In genomic region chr9:96140401-96141180, GRCh38 we compare ENCODE assay signal across 11 cellular contexts.
DNase-seq lines count a peak whose midpoint lies in the region; ATAC-seq and TF ChIP-seq lines count a peak whose summit lies in the region.
"Had no signal": no experiment of that assay in that cellular context is flagged by ENCODE, and none has a peak within 500 bp of the region (broad histone marks: within the 10 kb centered on the region; RNA-seq: fewer than 3 reads in every experiment).

No MANE protein-coding gene starts in this region.

- no peaks in the 10 kb centered on the region for H3K36me3 ChIP-seq in H7 (replicated peaks; ENCODE audit: control insufficient read depth, insufficient read depth, low read length)
- no peaks in the 10 kb centered on the region for H3K36me3 ChIP-seq in adipocyte (ENCODE audit: control insufficient read depth, insufficient read depth, low read length, severe bottlenecking)
- H3K36me3 ChIP-seq in gastrocnemius medialis: no peaks in the 10 kb centered on the region

- intact Hi-C loops in gastrocnemius medialis (cut with DNase I; ENCODE audit: low total_unique reads): no loop called here

- H3K4me1 ChIP-seq in adipocyte (ENCODE audit: control insufficient read depth, insufficient read depth, low read length) (peaks cover 44% of the 10 kb centered on the region), gastrocnemius medialis (no peaks in the 10 kb centered on the region)

- peak; percentile 72 for DNase-seq in H7
- DNase-seq in adipocyte (ENCODE audit: low read depth): peak; percentile 37
- peak; percentile 50 for DNase-seq in iPS-NIHi7 (ENCODE audit: extremely low spot score)
- peak in 21 of 49 donors; percentile 7 to 68 (median 34) for DNase-seq in substantia nigra (lab: John Stamatoyannopoulos, UW)
- no peak for DNase-seq in stimulated activated CD4-positive, alpha-beta T cell treated with anti-CD3 and anti-CD28 coated beads, Interleukin-12 subunit alpha, Interleukin-12 subunit beta, amount 100 ng/mL, for 4 hours
- DNase-seq in gastrocnemius medialis: no peak
- DNase-seq in SK-N-DZ (ENCODE audit: low spot score): no peak
- DNase-seq: activated CD4-positive, alpha-beta T cell treated with anti-CD3 and anti-CD28 coated beads for 4 hours; activated effector memory CD4-positive, alpha-beta T cell treated with Interleukin-2 at 50 U/mL for 16 hours; trophoblast cell had no signal

- H3K9ac ChIP-seq in adipocyte (ENCODE audit: low read length): no peak overlapping the region

- peak overlapping the region; percentile 56 for H3K27ac ChIP-seq in substantia nigra (ENCODE audit: low read depth, low read length, poor library complexity, severe bottlenecking)
- H3K27ac ChIP-seq in gastrocnemius medialis: no peak overlapping the region

- H3K4me3 ChIP-seq in H7 (ENCODE audit: insufficient read depth, low read depth, low read length) (no peak overlapping the region), adipocyte (ENCODE audit: low read length) (no peak overlapping the region), gastrocnemius medialis (no peak overlapping the region)

- no peaks in the 10 kb centered on the region for H3K9me3 ChIP-seq in adipocyte (ENCODE audit: control insufficient read depth, low read length)
- H3K9me3 ChIP-seq in gastrocnemius medialis: no peaks in the 10 kb centered on the region

- TF ChIP-seq CTCF in gastrocnemius medialis (IDR thresholded peaks at IDR 0.05 in 4 of 5, conservative IDR thresholded peaks at IDR 0.05 in 1 of 5): no peak

- H3K27me3 ChIP-seq in H7 (ENCODE audit: control insufficient read depth, insufficient read depth, low read length) (no peaks in the 10 kb centered on the region), adipocyte (replicated peaks; ENCODE audit: control insufficient read depth, insufficient read depth, low read length) (no peaks in the 10 kb centered on the region), gastrocnemius medialis (peaks cover 0 to 6% (median 2%) of the 10 kb centered on the region in 3 donors)

- ATAC-seq in HG03439 (IDR thresholded peaks at IDR 0.05; ENCODE audit: unreplicated experiment) (no peak), gastrocnemius medialis (no peak)

- TF ChIP-seq POLR2A in gastrocnemius medialis (IDR thresholded peaks at IDR 0.05): no peak

- in situ Hi-C loops in gastrocnemius medialis (cut with MboI; ENCODE audit: low sequenced_read_pairs in 4 of 4): no loop called here

Comparison
In these comparisons a context has a peak if more than half of its experiments do, and no peak if none do; other contexts are left out.
1. DNase-seq: peak in H7 (single experiment), adipocyte (single experiment) and iPS-NIHi7 (single experiment); none in stimulated activated CD4-positive, alpha-beta T cell treated with anti-CD3 and anti-CD28 coated beads, Interleukin-12 subunit alpha, Interleukin-12 subunit beta, amount 100 ng/mL, for 4 hours (single experiment), gastrocnemius medialis (0 of 2) and SK-N-DZ (single experiment).